In genomic region chr11:93529707-93530467, GRCh38 we compare ENCODE assay signal across 8 cellular contexts.
DNase-seq lines count a peak whose midpoint lies in the region; ATAC-seq and TF ChIP-seq lines count a peak whose summit lies in the region.

No MANE protein-coding gene starts in this region.

- peak overlapping the region; percentile 91 for H3K27ac Mint-ChIP-seq in nephron progenitor cell

- H3K9me3 Mint-ChIP-seq in nephron progenitor cell: no peaks in the 10 kb centered on the region

- H3K27me3 Mint-ChIP-seq in nephron progenitor cell (ENCODE audit: low read depth, poor library complexity): no peaks in the 10 kb centered on the region

- TF ChIP-seq CTCF in nephron progenitor cell (IDR thresholded peaks at IDR 0.05) (no peak), GM13976 (IDR thresholded peaks at IDR 0.05; ENCODE audit: borderline replicate concordance, control extremely low read depth, extremely low read depth, insufficient read depth, missing control alignments) (no peak)

- H3K27ac ChIP-seq in caudate nucleus (ENCODE audit: low read depth, low read length): peak overlapping the region; percentile 59

- in situ Hi-C loops in GM13976 (cut with MboI; ENCODE audit: low sequenced_read_pairs, unreplicated experiment): no loop called here

- peak; percentile 25 for ATAC-seq in GM18519 (IDR thresholded peaks at IDR 0.05; ENCODE audit: low FRiP score, unreplicated experiment)
- peak; percentile 47 for ATAC-seq in HG03045 (IDR thresholded peaks at IDR 0.05; ENCODE audit: unreplicated experiment)

- peaks cover 11% of the 10 kb centered on the region for H3K36me3 Mint-ChIP-seq in nephron progenitor cell (ENCODE audit: low read depth)

- H3K4me1 Mint-ChIP-seq in nephron progenitor cell: peaks cover 54% of the 10 kb centered on the region

- DNase-seq in caudate nucleus (lab: John Stamatoyannopoulos, UW): no peak
- DNase-seq in nephron progenitor cell: no peak
- DNase-seq in GM13976 (ENCODE audit: low spot score): no peak
- DNase-seq in LoVo (ENCODE audit: low spot score): no peak
- DNase-seq in AG08396 (ENCODE audit: low spot score): no peak
- DNase-seq in stimulated activated CD4-positive, alpha-beta T cell treated with anti-CD3 and anti-CD28 coated beads, Interleukin-4, amount 100 ng/mL, for 4 hours: no peak

- no peak overlapping the region for H3K4me3 Mint-ChIP-seq in nephron progenitor cell
